In genomic region chr22:39170825-39171622, GRCh38 we compare ENCODE assay signal across 8 cellular contexts. TPM values are rescaled to one million over a fixed set of nuclear protein-coding genes. Genes with fewer than 3 reads are reported as not detected.
DNase-seq lines count a peak whose midpoint lies in the region; ATAC-seq lines count a peak whose summit lies in the region.

No MANE protein-coding gene starts in this region.

- ATAC-seq in HG02885 (IDR thresholded peaks at IDR 0.05; ENCODE audit: poor library complexity, unreplicated experiment) (peak; percentile 72), HG03571 (IDR thresholded peaks at IDR 0.05; ENCODE audit: unreplicated experiment) (no peak)

- DNase-seq in ELR (ENCODE audit: low read depth) (peak; percentile 78), NCI-H510A treated with DMSO at 0.1 percent for 48 hours (lab: John Stamatoyannopoulos, UW) (peak; percentile 73), dermis blood vessel endothelial cell (peak; percentile 88), medulla oblongata (ENCODE audit: extremely low spot score) (peak; percentile 90)
- DNase-seq in activated CD4-positive, alpha-beta T cell treated with anti-CD3 and anti-CD28 coated beads, Interleukin-2, amount 50 U/mL, for 4 hours = peak; percentile 77 to 80
- peak; percentile 76 for DNase-seq in stimulated activated CD8-positive, alpha-beta memory T cell treated with anti-CD3 and anti-CD28 coated beads, Interleukin-15, amount 100 ng/mL, for 24 hours (ENCODE audit: low read depth)

RNA-seq across cellular contexts. Expression of gene CBX7, which starts 18.5 kb away (rescaled TPM):
- total RNA-seq in dermis blood vessel endothelial cell = 6.4 and 9.5 TPM in 2 replicates
